ENCODE assay signal across 14 cellular contexts in the genomic region with DNA sequence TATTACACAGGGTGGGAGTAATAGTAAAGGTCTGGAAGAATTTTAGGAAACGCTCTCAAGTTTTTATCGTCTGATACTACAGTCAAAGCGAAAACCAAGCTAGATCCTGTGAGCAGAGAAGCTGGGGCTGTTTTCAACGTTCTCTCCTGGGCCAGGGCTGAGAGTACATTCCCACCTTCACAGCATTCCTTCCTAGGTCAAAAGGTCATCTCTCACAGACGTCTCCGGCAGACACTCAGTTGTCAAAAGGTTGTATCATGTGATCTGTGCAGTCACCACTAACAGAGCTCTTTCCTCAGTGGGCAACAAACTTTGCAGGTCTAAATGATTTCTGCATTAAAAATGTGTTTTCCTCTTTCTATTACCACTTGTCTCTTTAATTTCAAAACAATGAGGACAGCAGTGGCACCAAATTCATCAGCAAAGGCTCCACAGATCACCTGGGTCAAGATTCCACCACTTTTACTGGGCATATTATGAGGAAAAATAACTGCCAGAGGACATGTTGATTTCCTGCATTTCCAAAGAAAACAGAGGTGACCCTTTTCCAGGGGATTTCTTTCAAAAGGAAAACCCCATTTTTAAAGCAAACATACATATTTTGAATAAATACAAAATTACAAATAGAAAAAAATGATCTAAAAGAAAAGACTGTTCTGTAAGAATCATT. TPM values are rescaled to one million over a fixed set of nuclear protein-coding genes. Genes with fewer than 3 reads are reported as not detected.
DNase-seq lines count a peak whose midpoint lies in the region; ATAC-seq and TF ChIP-seq lines count a peak whose summit lies in the region.
"Had no signal": no experiment of that assay in that cellular context is flagged by ENCODE, and none has a peak within 500 bp of the region (broad histone marks: within the 10 kb centered on the region; RNA-seq: fewer than 3 reads in every experiment).

No MANE protein-coding gene starts in this region.

- H3K27ac Mint-ChIP-seq in Caco-2 (ENCODE audit: unreplicated experiment) (peak overlapping the region; percentile 52), WTC11 (no peak overlapping the region), nephron (peak overlapping the region; percentile 58 to 93 (median 68))
- H3K27ac Mint-ChIP-seq: activated naive CD4-positive, alpha-beta T cell treated with anti-CD3 and anti-CD28 coated beads, Interleukin-2, amount 50 U/mL, for 24 hours; immature natural killer cell; natural killer cell had no signal

- POLR2A ChIA-PET in Caco-2 (lab: Charles Lee): interaction anchor here (0.7 kb wide), 1 partner anchor 23 kb away, joined by 3 read pairs; no protein-coding TSS in a partner anchor
- POLR2A ChIA-PET in WTC11 (lab: Charles Lee): no interaction called here

- H3K4me1 Mint-ChIP-seq in Caco-2 (ENCODE audit: low read depth, unreplicated experiment) (peaks cover 11% of the 10 kb centered on the region), WTC11 (peaks cover 33% of the 10 kb centered on the region), nephron (peaks cover 45% of the 10 kb centered on the region)
- H3K4me1 Mint-ChIP-seq: activated naive CD4-positive, alpha-beta T cell treated with anti-CD3 and anti-CD28 coated beads, Interleukin-2, amount 50 U/mL, for 24 hours; immature natural killer cell; natural killer cell had no signal

- no peak for TF ChIP-seq EP300 in tibial nerve (IDR thresholded peaks at IDR 0.05)

- H3K36me3 Mint-ChIP-seq in Caco-2 (ENCODE audit: insufficient read depth, unreplicated experiment) (peaks cover 6% of the 10 kb centered on the region), WTC11 (no peaks in the 10 kb centered on the region), nephron (ENCODE audit: low read depth) (peaks cover 75% of the 10 kb centered on the region)
- H3K36me3 Mint-ChIP-seq: activated naive CD4-positive, alpha-beta T cell treated with anti-CD3 and anti-CD28 coated beads, Interleukin-2, amount 50 U/mL, for 24 hours; immature natural killer cell; natural killer cell had no signal

- H3K9me3 ChIP-seq in Caco-2: no peaks in the 10 kb centered on the region
- H3K9me3 ChIP-seq in cardiac muscle cell (ENCODE audit: low read depth): no peaks in the 10 kb centered on the region
- H3K9me3 ChIP-seq in tibial nerve: no peaks in the 10 kb centered on the region

- H3K27ac ChIP-seq in cardiac muscle cell (peak overlapping the region; percentile 96), tibial nerve (no peak overlapping the region)
- H3K27ac ChIP-seq: WERI-Rb-1 had no signal

- WGBS in tibial nerve, 2 donors: 50 to 53% methylated on average over 6 of the region's 6 CpGs

- no peaks in the 10 kb centered on the region for H3K27me3 ChIP-seq in Caco-2 (replicated peaks; ENCODE audit: control insufficient read depth, insufficient read depth, low read length)
- H3K27me3 ChIP-seq in cardiac muscle cell: no peaks in the 10 kb centered on the region
- peaks cover 0 to 6% of the 10 kb centered on the region in 2 donors for H3K27me3 ChIP-seq in tibial nerve

- no peak overlapping the region for H3K4me3 ChIP-seq in Caco-2 (ENCODE audit: low read depth, low read length)
- H3K4me3 ChIP-seq in cardiac muscle cell: peak overlapping the region; percentile 1
- no peak overlapping the region for H3K4me3 ChIP-seq in tibial nerve

- no peak for TF ChIP-seq POLR2A in tibial nerve (IDR thresholded peaks at IDR 0.05)

- H3K4me3 Mint-ChIP-seq in Caco-2 (ENCODE audit: unreplicated experiment): peak overlapping the region; percentile 34
- no peak overlapping the region for H3K4me3 Mint-ChIP-seq in WTC11
- H3K4me3 Mint-ChIP-seq in nephron: no peak overlapping the region
- H3K4me3 Mint-ChIP-seq: activated naive CD4-positive, alpha-beta T cell treated with anti-CD3 and anti-CD28 coated beads, Interleukin-2, amount 50 U/mL, for 24 hours; immature natural killer cell; natural killer cell had no signal

- DNase-seq in Caco-2 (peak; percentile 58 to 75), WTC11 (ENCODE audit: low spot score) (no peak), cardiac muscle cell (ENCODE audit: low read depth in 1 of 2, low spot score in 1 of 2) (peak in 1 of 2 donors; percentile 68), SIG-M5 (lab: John Stamatoyannopoulos, UW) (no peak), tibial nerve (ENCODE audit: low spot score in 2 of 2) (no peak), SKM-1 (lab: John Stamatoyannopoulos, UW; ENCODE audit: unreplicated experiment) (no peak)
- no peak for DNase-seq in activated effector memory CD4-positive, alpha-beta T cell treated with Interleukin-2 at 50 U/mL for 16 hours
- DNase-seq: cortex of kidney, immature natural killer cell, natural killer cell, NCI-H1930, WERI-Rb-1 had no signal

- H3K4me1 ChIP-seq in Caco-2 (peaks cover 25% of the 10 kb centered on the region), cardiac muscle cell (ENCODE audit: low read depth) (peaks cover 45% of the 10 kb centered on the region), tibial nerve (peaks cover 0 to 17% (median 0%) of the 10 kb centered on the region in 4 donors)

- intact Hi-C loops in Caco-2 (cut with micrococcal nuclease; ENCODE audit: unreplicated experiment): loop anchor here (1.0 kb wide), 2 partner anchors 13 to 23 kb away; no protein-coding TSS in a partner anchor

- CTCF ChIA-PET in Caco-2 (lab: Charles Lee): no interaction called here
- CTCF ChIA-PET in WTC11 (lab: Charles Lee): interaction anchor here (1.7 kb wide), 1 partner anchor 175 kb away, joined by 4 read pairs; no protein-coding TSS in a partner anchor

- H3K36me3 ChIP-seq in Caco-2 (ENCODE audit: control insufficient read depth, insufficient read depth, low read length) (no peaks in the 10 kb centered on the region), cardiac muscle cell (peaks cover 72% of the 10 kb centered on the region), tibial nerve (no peaks in the 10 kb centered on the region)

- no peaks in the 10 kb centered on the region for H3K27me3 Mint-ChIP-seq in Caco-2 (ENCODE audit: insufficient read depth, unreplicated experiment)
- no peaks in the 10 kb centered on the region for H3K27me3 Mint-ChIP-seq in WTC11 (ENCODE audit: low read depth)
- H3K27me3 Mint-ChIP-seq in nephron (ENCODE audit: low read depth): peaks cover 3% of the 10 kb centered on the region

- H3K9me3 Mint-ChIP-seq in Caco-2 (ENCODE audit: unreplicated experiment) (no peaks in the 10 kb centered on the region), WTC11 (no peaks in the 10 kb centered on the region), nephron (no peaks in the 10 kb centered on the region)
- H3K9me3 Mint-ChIP-seq: activated naive CD4-positive, alpha-beta T cell treated with anti-CD3 and anti-CD28 coated beads, Interleukin-2, amount 50 U/mL, for 24 hours had no signal

- no TSS peak for BruUV-seq in Caco-2 (replicated peaks; lab: Mats Ljungman, UMichigan)

- ATAC-seq in WTC11: peak; percentile 82
- ATAC-seq: natural killer cell had no signal

- no peak for TF ChIP-seq CTCF in Caco-2 (IDR thresholded peaks at IDR 0.05; ENCODE audit: insufficient read depth in 1 of 2, low read depth in 1 of 2, low read length in 1 of 2, severe bottlenecking in 1 of 2, unreplicated experiment in 1 of 2)
- no peak for TF ChIP-seq CTCF in WTC11 (IDR thresholded peaks at IDR 0.05)
- no peak for TF ChIP-seq CTCF in cardiac muscle cell (IDR thresholded peaks at IDR 0.05; ENCODE audit: low read depth, low read length)
- TF ChIP-seq CTCF in nephron (IDR thresholded peaks at IDR 0.05; ENCODE audit: unreplicated experiment in 3 of 3): no peak
- TF ChIP-seq CTCF in tibial nerve (IDR thresholded peaks at IDR 0.05): no peak

TF ChIP-seq in WTC11, 78 proteins besides CTCF, POLR2A, EP300 and RAD21:
- TF ChIP-seq, protein P1, sequence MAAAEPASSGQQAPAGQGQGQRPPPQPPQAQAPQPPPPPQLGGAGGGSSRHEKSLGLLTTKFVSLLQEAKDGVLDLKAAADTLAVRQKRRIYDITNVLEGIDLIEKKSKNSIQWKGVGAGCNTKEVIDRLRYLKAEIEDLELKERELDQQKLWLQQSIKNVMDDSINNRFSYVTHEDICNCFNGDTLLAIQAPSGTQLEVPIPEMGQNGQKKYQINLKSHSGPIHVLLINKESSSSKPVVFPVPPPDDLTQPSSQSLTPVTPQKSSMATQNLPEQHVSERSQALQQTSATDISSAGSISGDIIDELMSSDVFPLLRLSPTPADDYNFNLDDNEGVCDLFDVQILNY (CRISPR knock-in tag; IDR thresholded peaks at IDR 0.05): no peak
- TF ChIP-seq, protein P2, sequence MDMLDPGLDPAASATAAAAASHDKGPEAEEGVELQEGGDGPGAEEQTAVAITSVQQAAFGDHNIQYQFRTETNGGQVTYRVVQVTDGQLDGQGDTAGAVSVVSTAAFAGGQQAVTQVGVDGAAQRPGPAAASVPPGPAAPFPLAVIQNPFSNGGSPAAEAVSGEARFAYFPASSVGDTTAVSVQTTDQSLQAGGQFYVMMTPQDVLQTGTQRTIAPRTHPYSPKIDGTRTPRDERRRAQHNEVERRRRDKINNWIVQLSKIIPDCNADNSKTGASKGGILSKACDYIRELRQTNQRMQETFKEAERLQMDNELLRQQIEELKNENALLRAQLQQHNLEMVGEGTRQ (CRISPR knock-in tag; IDR thresholded peaks at IDR 0.05): peak; percentile 47; the same call in 1 of the 2 replicates

RNA-seq across cellular contexts. Expression of a gene that starts 41.9 kb away (rescaled TPM):
- total RNA-seq in Caco-2 (2022) (28.5 and 28.7 TPM in 2 replicates), WTC11 (2021) (0.30 to 1.2 TPM (median 0.57 TPM) in 3 replicates), cardiac muscle cell (326 and 432 TPM in 2 replicates), tibial nerve (10 to 100 TPM in 3 of 4 donors, 1 to 10 TPM in 1; 9.4 to 15.7 (median 14.3) TPM)
- polyA plus RNA-seq in cardiac muscle cell: 224 and 249 TPM in 2 replicates
- polyA plus RNA-seq: immature natural killer cell had no signal

Comparison
In these comparisons a context has a peak if more than half of its experiments do, and no peak if none do; other contexts are left out.
1. DNase-seq: peak in Caco-2 (2 of 2); none in WTC11 (single experiment), SIG-M5 (single experiment), tibial nerve (0 of 2), activated effector memory CD4-positive, alpha-beta T cell treated with Interleukin-2 at 50 U/mL for 16 hours (single experiment) and SKM-1 (single experiment).
2. RNA of a gene that starts 41.9 kb away (total RNA-seq): 326 to 432 TPM in cardiac muscle cell; 28.5 to 28.7 TPM in Caco-2, 9.4 to 15.7 TPM in tibial nerve and 0.30 to 1.2 TPM in WTC11; every median in the first group is over 10 times any median in the second.